2 cellular contexts compared by ENCODE assay signal in genomic region chr11:126076641-126077040, GRCh38.
TF ChIP-seq lines count a peak whose summit lies in the region.

No MANE protein-coding gene starts in this region.

TF ChIP-seq in GM23338, 12 proteins besides CTCF, POLR2A, EP300 and RAD21:
- TF ChIP-seq ZNF462 (CRISPR knock-in tag; IDR thresholded peaks at IDR 0.05) (no peak), POLR2AphosphoS5 (IDR thresholded peaks at IDR 0.05; ENCODE audit: low read depth) (no peak), JUNB (IDR thresholded peaks at IDR 0.05; ENCODE audit: unreplicated experiment) (no peak), ZNF114 (CRISPR knock-in tag; IDR thresholded peaks at IDR 0.05) (no peak), EZH2phosphoT487 (IDR thresholded peaks at IDR 0.05; ENCODE audit: unreplicated experiment) (no peak), EZH2 (IDR thresholded peaks at IDR 0.05; ENCODE audit: low read depth, unreplicated experiment) (no peak), ZNF331 (CRISPR knock-in tag; IDR thresholded peaks at IDR 0.05; ENCODE audit: low read depth) (no peak), NANOG (IDR thresholded peaks at IDR 0.05; ENCODE audit: borderline replicate concordance) (no peak), STAT1 (IDR thresholded peaks at IDR 0.05; ENCODE audit: unreplicated experiment) (no peak), CREB1 (CRISPR knock-in tag; IDR thresholded peaks at IDR 0.05; ENCODE audit: low read depth) (no peak), ETS1 (IDR thresholded peaks at IDR 0.05) (no peak), REST (IDR thresholded peaks at IDR 0.05; ENCODE audit: unreplicated experiment) (no peak)
TF ChIP-seq in GM23338: peak in this region for 0.

TF ChIP-seq in WTC11, 78 proteins besides CTCF, POLR2A, EP300 and RAD21:
- TF ChIP-seq ATF6 (CRISPR knock-in tag; IDR thresholded peaks at IDR 0.05) (no peak), AR (CRISPR knock-in tag; IDR thresholded peaks at IDR 0.05) (no peak), TCF7 (CRISPR knock-in tag; IDR thresholded peaks at IDR 0.05; ENCODE audit: low read depth) (no peak)
TF ChIP-seq in WTC11: peak in this region for 0.
